7 cellular contexts compared by ENCODE assay signal in the genomic region with DNA sequence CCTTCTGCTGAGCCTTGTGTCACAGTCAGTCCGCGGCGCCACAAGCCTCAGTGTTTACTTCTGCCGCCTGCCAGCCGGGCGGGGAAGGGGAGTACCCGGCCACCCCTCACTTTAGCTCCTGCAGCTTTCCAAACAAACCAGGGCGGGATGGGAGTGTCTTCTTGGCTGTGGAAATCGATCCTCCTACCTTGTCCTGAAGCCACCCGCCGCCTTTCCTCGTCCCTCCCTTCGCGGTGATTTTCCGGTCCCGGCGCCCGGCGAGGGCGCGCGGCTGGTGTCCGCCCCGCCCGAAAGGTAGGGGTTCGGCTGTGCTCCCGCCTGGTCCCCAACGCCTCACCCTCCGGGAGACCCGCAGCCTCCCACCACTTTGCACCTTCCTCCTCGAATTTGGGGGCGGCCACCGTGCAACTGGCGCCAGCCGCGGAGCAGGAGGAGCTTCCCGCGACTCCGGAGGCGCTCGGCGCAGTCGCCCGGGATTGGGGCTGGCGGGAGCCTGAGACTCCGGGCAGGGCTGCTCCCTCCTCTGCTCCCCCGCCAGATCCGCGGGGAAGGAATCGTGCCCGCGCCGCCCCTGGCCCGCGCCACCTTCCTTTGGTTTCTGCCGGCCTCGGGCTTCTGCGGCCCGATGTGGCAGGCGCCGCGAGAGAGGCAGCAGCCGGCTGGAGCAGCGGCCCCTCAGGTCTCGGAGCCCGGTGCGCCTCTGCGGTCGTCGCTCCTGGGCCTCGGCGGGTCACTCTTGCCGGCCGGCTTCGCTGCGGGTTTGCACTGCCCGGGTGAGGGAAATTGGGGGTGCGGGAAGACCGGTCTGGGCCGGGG. TPM values are rescaled to one million over a fixed set of nuclear protein-coding genes. Genes with fewer than 3 reads are reported as not detected.
DNase-seq lines count a peak whose midpoint lies in the region; ATAC-seq and TF ChIP-seq lines count a peak whose summit lies in the region.

No MANE protein-coding gene starts in this region.

- H3K4me1 ChIP-seq in muscle layer of duodenum (ENCODE audit: control insufficient read depth in 1 of 2, insufficient read depth in 2 of 2, low read length in 2 of 2), result no peaks in the 10 kb centered on the region
- H3K4me1 ChIP-seq in uterus, result no peaks in the 10 kb centered on the region

- H3K4me1 Mint-ChIP-seq in activated CD4-positive, alpha-beta memory T cell treated with anti-CD3 and anti-CD28 coated beads for 36 hours (ENCODE audit: low read depth), result peaks cover 15% of the 10 kb centered on the region

- H3K4me3 Mint-ChIP-seq in activated CD4-positive, alpha-beta memory T cell treated with anti-CD3 and anti-CD28 coated beads for 36 hours, result peak overlapping the region; percentile 52

- CTCF ChIA-PET in activated CD4-positive, alpha-beta memory T cell treated with anti-CD3 and anti-CD28 coated beads for 36 hours (lab: Charles Lee), result no interaction called here

- peak; percentile 44 for ATAC-seq in GM21529 (IDR thresholded peaks at IDR 0.05; ENCODE audit: unreplicated experiment)

- no peak overlapping the region for H3K27ac Mint-ChIP-seq in activated CD4-positive, alpha-beta memory T cell treated with anti-CD3 and anti-CD28 coated beads for 36 hours

- H3K4me3 ChIP-seq in GM06990 (replicated peaks; ENCODE audit: low read depth, low read length) (peak overlapping the region; percentile 73), fibroblast of mammary gland (ENCODE audit: control insufficient read depth, low read depth, low read length) (peak overlapping the region; percentile 58), muscle layer of duodenum (ENCODE audit: low read depth in 1 of 2, low read length in 2 of 2) (peak overlapping the region; percentile 75 to 91), uterus (peak overlapping the region; percentile 59 to 62)
- H3K4me3 ChIP-seq in Jurkat, Clone E6-1 (ENCODE audit: low read length), result peak overlapping the region; percentile 58

- peak; percentile 73 for DNase-seq in GM06990 (ENCODE audit: extremely low read depth, insufficient read length)
- DNase-seq in Jurkat, Clone E6-1 (ENCODE audit: low read depth, low spot score), result peak; percentile 41
- peak; percentile 17 for DNase-seq in activated CD4-positive, alpha-beta memory T cell treated with anti-CD3 and anti-CD28 coated beads for 36 hours
- no peak for DNase-seq in fibroblast of mammary gland (ENCODE audit: low read depth)
- DNase-seq in uterus, result peak; percentile 22 to 37

- no peaks in the 10 kb centered on the region for H3K36me3 ChIP-seq in GM06990 (ENCODE audit: control insufficient read depth, insufficient read depth, low read length)
- no peaks in the 10 kb centered on the region for H3K36me3 ChIP-seq in muscle layer of duodenum (ENCODE audit: control insufficient read depth in 1 of 2, insufficient read depth in 2 of 2, low read length in 2 of 2)
- H3K36me3 ChIP-seq in uterus, result no peaks in the 10 kb centered on the region

- H3K27ac ChIP-seq in muscle layer of duodenum (ENCODE audit: low read length), result peak overlapping the region; percentile 56
- H3K27ac ChIP-seq in uterus, result peak overlapping the region; percentile 69 to 76

- peak; percentile 5 for TF ChIP-seq CTCF in GM06990 (IDR thresholded peaks at IDR 0.05; ENCODE audit: insufficient read depth, low read length, poor library complexity, severe bottlenecking)
- TF ChIP-seq CTCF in fibroblast of mammary gland (conservative IDR thresholded peaks at IDR 0.05; ENCODE audit: control insufficient read depth, insufficient read depth, low read depth, low read length), result no peak
- TF ChIP-seq CTCF in uterus (IDR thresholded peaks at IDR 0.05), result no peak

- H3K27me3 ChIP-seq in GM06990 (replicated peaks; ENCODE audit: control insufficient read depth, insufficient read depth, low read length) (no peaks in the 10 kb centered on the region; the same call in 1 of the 2 replicates), muscle layer of duodenum (ENCODE audit: low read depth, low read length) (peaks cover 4% of the 10 kb centered on the region), uterus (no peaks in the 10 kb centered on the region)

- POLR2A ChIA-PET in activated CD4-positive, alpha-beta memory T cell treated with anti-CD3 and anti-CD28 coated beads for 36 hours (lab: Charles Lee), result no interaction called here

- no peaks in the 10 kb centered on the region for H3K36me3 Mint-ChIP-seq in activated CD4-positive, alpha-beta memory T cell treated with anti-CD3 and anti-CD28 coated beads for 36 hours

- intact Hi-C loops in activated CD4-positive, alpha-beta memory T cell treated with anti-CD3 and anti-CD28 coated beads for 36 hours (cut with micrococcal nuclease), result loop anchor here (5.0 kb wide), 2 partner anchors 140 to 170 kb away; partner anchors contain the start of genes CPOX and DCBLD2
- intact Hi-C loops in uterus (cut with DNase I; ENCODE audit: low total_unique reads), result no loop called here

- H3K9me3 Mint-ChIP-seq in activated CD4-positive, alpha-beta memory T cell treated with anti-CD3 and anti-CD28 coated beads for 36 hours, result no peaks in the 10 kb centered on the region

- peaks cover 55% of the 10 kb centered on the region for H3K27me3 Mint-ChIP-seq in activated CD4-positive, alpha-beta memory T cell treated with anti-CD3 and anti-CD28 coated beads for 36 hours

- peak in 1 of 2 donors; percentile 28 for TF ChIP-seq POLR2A in uterus (IDR thresholded peaks at IDR 0.05)

- H3K9me3 ChIP-seq in muscle layer of duodenum (ENCODE audit: control insufficient read depth in 1 of 2, low read length in 2 of 2) (no peaks in the 10 kb centered on the region), uterus (no peaks in the 10 kb centered on the region)

RNA-seq across cellular contexts. Expression of gene ST3GAL6, which starts 30.7 kb away (rescaled TPM):
- polyA plus RNA-seq in Jurkat, Clone E6-1 (2012; ENCODE audit: insufficient read depth, insufficient read length), result 1.2 TPM
- not detected for total RNA-seq in activated CD4-positive, alpha-beta memory T cell treated with anti-CD3 and anti-CD28 coated beads for 36 hours
- 10 to 100 TPM in 2 of 4 donors, 1 to 10 TPM in 2; 1.8 to 14.9 (median 9.6) TPM for total RNA-seq in uterus
